Comparison of ENCODE assay signal across 24 cellular contexts in genomic region chr11:1077417-1078119, GRCh38. TPM values are rescaled to one million over a fixed set of nuclear protein-coding genes. Genes with fewer than 3 reads are reported as not detected.
DNase-seq lines count a peak whose midpoint lies in the region; ATAC-seq and TF ChIP-seq lines count a peak whose summit lies in the region.
"Had no signal": no experiment of that assay in that cellular context is flagged by ENCODE, and none has a peak within 500 bp of the region (broad histone marks: within the 10 kb centered on the region; RNA-seq: fewer than 3 reads in every experiment).

No MANE protein-coding gene starts in this region.

- no peaks in the 10 kb centered on the region for H3K36me3 ChIP-seq in H7 (replicated peaks; ENCODE audit: control insufficient read depth, insufficient read depth, low read length)
- H3K36me3 ChIP-seq: upper lobe of left lung had no signal

- peak; percentile 12 for DNase-seq in activated CD8-positive, alpha-beta memory T cell treated with anti-CD3 and anti-CD28 coated beads, Interleukin-2, amount 50 U/mL, for 4 hours
- DNase-seq in activated CD8-positive, alpha-beta memory T cell treated with anti-CD3 and anti-CD28 coated beads, Interleukin-2, amount 10 ng/mL, durations not matched to agents 7 days and 5 days = no peak
- DNase-seq in H7 (peak; percentile 56), glutamatergic neuron (peak; percentile 14), posterior vena cava (ENCODE audit: low spot score) (peak; percentile 74), osteocyte (ENCODE audit: extremely low spot score, unreplicated experiment) (no peak), caudate nucleus (lab: John Stamatoyannopoulos, UW) (no peak)
- DNase-seq: activated gamma-delta T cell, amygdala, C1 segment of cervical spinal cord, Calu3, dermis blood vessel endothelial cell, EL, midbrain, NCI-H1048, NCI-H1930, SHP77 treated with DMSO at 0.1 percent for 48 hours had no signal

- no peak overlapping the region for H3K4me3 ChIP-seq in H7 (ENCODE audit: insufficient read depth, low read depth, low read length)
- H3K4me3 ChIP-seq: GM23338, psoas muscle, upper lobe of left lung had no signal

- no peaks in the 10 kb centered on the region for H3K4me1 Mint-ChIP-seq in activated CD8-positive, alpha-beta memory T cell treated with anti-CD3 and anti-CD28 coated beads, Interleukin-2, amount 10 ng/mL, durations not matched to agents 7 days and 5 days
- H3K4me1 Mint-ChIP-seq in glutamatergic neuron (ENCODE audit: low read depth, unreplicated experiment) = no peaks in the 10 kb centered on the region
- peaks cover 2% of the 10 kb centered on the region for H3K4me1 Mint-ChIP-seq in osteocyte (ENCODE audit: unreplicated experiment)
- H3K4me1 Mint-ChIP-seq: GM23338, neural crest cell had no signal

- intact Hi-C loops in posterior vena cava (cut with DNase I) = no loop called here

- no peaks in the 10 kb centered on the region for H3K36me3 Mint-ChIP-seq in activated CD8-positive, alpha-beta memory T cell treated with anti-CD3 and anti-CD28 coated beads, Interleukin-2, amount 10 ng/mL, durations not matched to agents 7 days and 5 days
- H3K36me3 Mint-ChIP-seq in glutamatergic neuron (ENCODE audit: unreplicated experiment) (no peaks in the 10 kb centered on the region), osteocyte (ENCODE audit: unreplicated experiment) (no peaks in the 10 kb centered on the region)

- TF ChIP-seq CTCF in glutamatergic neuron (IDR thresholded peaks at IDR 0.05; ENCODE audit: partially characterized antibody, unreplicated experiment) (no peak), osteocyte (IDR thresholded peaks at IDR 0.05) (no peak)

- H3K4me3 Mint-ChIP-seq in activated CD8-positive, alpha-beta memory T cell treated with anti-CD3 and anti-CD28 coated beads, Interleukin-2, amount 10 ng/mL, durations not matched to agents 7 days and 5 days = no peak overlapping the region
- H3K4me3 Mint-ChIP-seq in glutamatergic neuron (ENCODE audit: unreplicated experiment) (no peak overlapping the region), osteocyte (ENCODE audit: unreplicated experiment) (no peak overlapping the region)
- H3K4me3 Mint-ChIP-seq: GM23338, neural crest cell had no signal

- no peaks in the 10 kb centered on the region for H3K9me3 Mint-ChIP-seq in activated CD8-positive, alpha-beta memory T cell treated with anti-CD3 and anti-CD28 coated beads, Interleukin-2, amount 10 ng/mL, durations not matched to agents 7 days and 5 days (ENCODE audit: low read depth)
- H3K9me3 Mint-ChIP-seq in glutamatergic neuron (ENCODE audit: unreplicated experiment) = no peaks in the 10 kb centered on the region
- no peaks in the 10 kb centered on the region for H3K9me3 Mint-ChIP-seq in osteocyte (ENCODE audit: unreplicated experiment)
- H3K9me3 Mint-ChIP-seq: GM23338, neural crest cell had no signal

- no peak overlapping the region for H3K27ac ChIP-seq in caudate nucleus (ENCODE audit: low read depth, low read length)
- H3K27ac ChIP-seq: psoas muscle, upper lobe of left lung had no signal

- no peak for ATAC-seq in activated CD8-positive, alpha-beta memory T cell treated with anti-CD3 and anti-CD28 coated beads, Interleukin-2, amount 10 ng/mL, durations not matched to agents 7 days and 5 days
- ATAC-seq in GM18861 (IDR thresholded peaks at IDR 0.05; ENCODE audit: unreplicated experiment) = no peak
- ATAC-seq: GM23338, psoas muscle had no signal

- H3K27me3 ChIP-seq in H7 (ENCODE audit: control insufficient read depth, insufficient read depth, low read length) = no peaks in the 10 kb centered on the region
- H3K27me3 ChIP-seq: upper lobe of left lung had no signal

- H3K27ac Mint-ChIP-seq in activated CD8-positive, alpha-beta memory T cell treated with anti-CD3 and anti-CD28 coated beads, Interleukin-2, amount 10 ng/mL, durations not matched to agents 7 days and 5 days = no peak overlapping the region
- H3K27ac Mint-ChIP-seq in glutamatergic neuron (ENCODE audit: unreplicated experiment) = no peak overlapping the region
- H3K27ac Mint-ChIP-seq in osteocyte (ENCODE audit: unreplicated experiment) = no peak overlapping the region
- H3K27ac Mint-ChIP-seq: GM23338 had no signal

- no peaks in the 10 kb centered on the region for H3K27me3 Mint-ChIP-seq in activated CD8-positive, alpha-beta memory T cell treated with anti-CD3 and anti-CD28 coated beads, Interleukin-2, amount 10 ng/mL, durations not matched to agents 7 days and 5 days
- no peaks in the 10 kb centered on the region for H3K27me3 Mint-ChIP-seq in glutamatergic neuron (ENCODE audit: unreplicated experiment)
- no peaks in the 10 kb centered on the region for H3K27me3 Mint-ChIP-seq in osteocyte (ENCODE audit: unreplicated experiment)

- CTCF ChIA-PET in activated CD8-positive, alpha-beta memory T cell treated with anti-CD3 and anti-CD28 coated beads, Interleukin-2, amount 10 ng/mL, durations not matched to agents 7 days and 5 days (lab: Charles Lee) = no interaction called here

RNA-seq across cellular contexts. Expression of gene MUC2, which starts 2.9 kb away (rescaled TPM):
- total RNA-seq in activated CD8-positive, alpha-beta memory T cell treated with anti-CD3 and anti-CD28 coated beads, Interleukin-2, amount 10 ng/mL, durations not matched to agents 7 days and 5 days = not detected
- total RNA-seq in H7 (2014; rRNA removed; shearing (Covaris generic)) = not detected in 2 replicates
- total RNA-seq in glutamatergic neuron (ENCODE audit: unreplicated experiment) (not detected), posterior vena cava (under 1 TPM in 1 of 2 donors, not detected in 1; 0.05 TPM), osteocyte (not detected in 2 replicates)
- total RNA-seq: Calu3, dermis blood vessel endothelial cell, glomerular endothelial cell, GM23338, LHCN-M2, neural crest cell had no signal

RNA-seq across cellular contexts. Expression of gene MUC6, which starts 41.0 kb away (rescaled TPM):
- total RNA-seq in activated CD8-positive, alpha-beta memory T cell treated with anti-CD3 and anti-CD28 coated beads, Interleukin-2, amount 10 ng/mL, durations not matched to agents 7 days and 5 days = not detected
- not detected in 2 replicates for total RNA-seq in H7 (2014; rRNA removed; shearing (Covaris generic))
- total RNA-seq in glutamatergic neuron (ENCODE audit: unreplicated experiment) (not detected), posterior vena cava (not detected), osteocyte (not detected in 2 replicates)
- total RNA-seq: dermis blood vessel endothelial cell, glomerular endothelial cell, GM23338, LHCN-M2, neural crest cell, psoas muscle had no signal

Comparison
In these comparisons a context has a peak if more than half of its experiments do, and no peak if none do; other contexts are left out.
1. DNase-seq: peak in activated CD8-positive, alpha-beta memory T cell treated with anti-CD3 and anti-CD28 coated beads, Interleukin-2, amount 50 U/mL, for 4 hours (single experiment), H7 (single experiment), glutamatergic neuron (single experiment) and posterior vena cava (single experiment); none in activated CD8-positive, alpha-beta memory T cell treated with anti-CD3 and anti-CD28 coated beads, Interleukin-2, amount 10 ng/mL, durations not matched to agents 7 days and 5 days (single experiment), osteocyte (single experiment) and caudate nucleus (0 of 61).